ENCODE assay signal across 10 cellular contexts in genomic region chr4:38306482-38307071, GRCh38.
DNase-seq lines count a peak whose midpoint lies in the region; ATAC-seq and TF ChIP-seq lines count a peak whose summit lies in the region.
"Had no signal": no experiment of that assay in that cellular context is flagged by ENCODE, and none has a peak within 500 bp of the region (broad histone marks: within the 10 kb centered on the region; RNA-seq: fewer than 3 reads in every experiment).

No MANE protein-coding gene starts in this region.

- intact Hi-C loops in upper lobe of right lung (cut with DNase I), result no loop called here

- H2AFZ ChIP-seq in DND-41 (ENCODE audit: low read depth, low read length), result peak overlapping the region; percentile 33; the same call in 1 of the 2 replicates

- no peaks in the 10 kb centered on the region for H3K79me2 ChIP-seq in DND-41 (ENCODE audit: insufficient read depth, low read length)

- peak overlapping the region; percentile 13; the same call in 1 of the 2 replicates for H3K27ac ChIP-seq in DND-41 (ENCODE audit: low read length)
- H3K27ac ChIP-seq in foreskin keratinocyte, result no peak overlapping the region
- no peak overlapping the region for H3K27ac ChIP-seq in upper lobe of right lung

- no peak overlapping the region for H3K9ac ChIP-seq in DND-41 (ENCODE audit: low read depth, low read length)

- no peak overlapping the region for H3K4me3 ChIP-seq in DND-41 (ENCODE audit: low read depth in 1 of 2, low read length in 2 of 2)
- H3K4me3 ChIP-seq in upper lobe of right lung, result no peak overlapping the region
- H3K4me3 ChIP-seq: skin epidermis had no signal

- no peaks in the 10 kb centered on the region for H4K20me1 ChIP-seq in DND-41 (ENCODE audit: insufficient read depth, low read length)

- peaks cover 13% of the 10 kb centered on the region for H3K9me3 ChIP-seq in DND-41 (ENCODE audit: insufficient read depth, low read length, severe bottlenecking)
- no peaks in the 10 kb centered on the region for H3K9me3 ChIP-seq in upper lobe of right lung

- H3K4me1 ChIP-seq in DND-41 (ENCODE audit: insufficient read depth, low read length) (peaks cover 41% of the 10 kb centered on the region), foreskin keratinocyte (peaks cover 27% of the 10 kb centered on the region), upper lobe of right lung (no peaks in the 10 kb centered on the region)

- H3K4me2 ChIP-seq in DND-41 (ENCODE audit: insufficient read depth, low read length), result no peak overlapping the region

- H3K36me3 ChIP-seq in DND-41 (ENCODE audit: insufficient read depth, low read length), result no peaks in the 10 kb centered on the region
- no peaks in the 10 kb centered on the region for H3K36me3 ChIP-seq in upper lobe of right lung

- no peak for TF ChIP-seq CTCF in DND-41 (IDR thresholded peaks at IDR 0.05; ENCODE audit: borderline replicate concordance, extremely low read depth, low read length, poor library complexity, severe bottlenecking)
- TF ChIP-seq CTCF in foreskin keratinocyte (conservative IDR thresholded peaks at IDR 0.05), result no peak
- TF ChIP-seq CTCF in upper lobe of right lung (IDR thresholded peaks at IDR 0.05), result no peak

- DNase-seq in DND-41 (no peak), foreskin keratinocyte (no peak), ecto neural progenitor cell (ENCODE audit: low spot score) (no peak), upper lobe of right lung (no peak), NCI-H146 (lab: John Stamatoyannopoulos, UW) (no peak)
- peak; percentile 33 for DNase-seq in activated naive CD4-positive, alpha-beta T cell treated with anti-CD3 and anti-CD28 coated beads, Interleukin-2, amount 50 U/mL, for 16 hours
- DNase-seq: NCI-H2081 treated with DMSO at 0.1 percent for 48 hours had no signal

- H3K27me3 ChIP-seq in DND-41 (ENCODE audit: insufficient read depth, low read length, poor library complexity), result no peaks in the 10 kb centered on the region
- no peaks in the 10 kb centered on the region for H3K27me3 ChIP-seq in foreskin keratinocyte
- H3K27me3 ChIP-seq in upper lobe of right lung, result no peaks in the 10 kb centered on the region

- no peak for ATAC-seq in DND-41 (ENCODE audit: insufficient read depth, low read depth)
- peak; percentile 43 for ATAC-seq in GM19328 (IDR thresholded peaks at IDR 0.05; ENCODE audit: unreplicated experiment)
- peak; percentile 59 for ATAC-seq in HG03066 (IDR thresholded peaks at IDR 0.05; ENCODE audit: low read depth, unreplicated experiment)
- no peak for ATAC-seq in foreskin keratinocyte
- ATAC-seq in upper lobe of right lung, result no peak

Comparison
In these comparisons a context has a peak if more than half of its experiments do, and no peak if none do; other contexts are left out.
1. ATAC-seq: peak in GM19328 (single experiment) and HG03066 (single experiment); none in DND-41 (single experiment), foreskin keratinocyte (single experiment) and upper lobe of right lung (single experiment).